ENCODE assay signal across 8 cellular contexts in genomic region chr11:65500262-65501004, GRCh38. TPM values are rescaled to one million over a fixed set of nuclear protein-coding genes. Genes with fewer than 3 reads are reported as not detected.
DNase-seq lines count a peak whose midpoint lies in the region; ATAC-seq and TF ChIP-seq lines count a peak whose summit lies in the region.

No MANE protein-coding gene starts in this region.

- ATAC-seq in DND-41 (ENCODE audit: insufficient read depth, low read depth): no peak
- no peak for ATAC-seq in activated CD4-positive, alpha-beta T cell treated with anti-CD3 and anti-CD28 coated beads for 36 hours
- ATAC-seq in HG02938 (IDR thresholded peaks at IDR 0.05; ENCODE audit: unreplicated experiment): no peak
- ATAC-seq in GM18517 (IDR thresholded peaks at IDR 0.05; ENCODE audit: unreplicated experiment): no peak
- no peak for ATAC-seq in HG03342 (IDR thresholded peaks at IDR 0.05; ENCODE audit: unreplicated experiment)

- H3K9me3 ChIP-seq in DND-41 (ENCODE audit: insufficient read depth, low read length, severe bottlenecking): peaks cover 2% of the 10 kb centered on the region
- H3K9me3 ChIP-seq in Karpas-422 (ENCODE audit: low read length): no peaks in the 10 kb centered on the region

- H3K36me3 ChIP-seq in DND-41 (ENCODE audit: insufficient read depth, low read length): peaks cover 59% of the 10 kb centered on the region
- peaks cover 64% of the 10 kb centered on the region for H3K36me3 ChIP-seq in Karpas-422 (ENCODE audit: insufficient read depth, low read length)

- H4K20me1 ChIP-seq in DND-41 (ENCODE audit: insufficient read depth, low read length) (peaks cover 61% of the 10 kb centered on the region), Karpas-422 (ENCODE audit: insufficient read depth, low read depth, low read length) (peaks cover 62% of the 10 kb centered on the region)

- no peak overlapping the region for H3K4me3 Mint-ChIP-seq in activated CD4-positive, alpha-beta T cell treated with anti-CD3 and anti-CD28 coated beads for 36 hours

- H3K4me3 ChIP-seq in DND-41 (ENCODE audit: low read depth in 1 of 2, low read length in 2 of 2): peak overlapping the region; percentile 89 to 98
- H3K4me3 ChIP-seq in Karpas-422 (ENCODE audit: low read length): peak overlapping the region; percentile 83
- H3K4me3 ChIP-seq in retinal pigment epithelial cell (ENCODE audit: low read length): peak overlapping the region; percentile 99

- H3K27ac ChIP-seq in DND-41 (ENCODE audit: low read length): peak overlapping the region; percentile 100
- peak overlapping the region; percentile 99 for H3K27ac ChIP-seq in Karpas-422 (ENCODE audit: low read length)

- intact Hi-C loops in activated CD4-positive, alpha-beta T cell treated with anti-CD3 and anti-CD28 coated beads for 36 hours (cut with DNase I, micrococcal nuclease): no loop called here

- H2AFZ ChIP-seq in DND-41 (ENCODE audit: low read depth, low read length) (no peak overlapping the region), Karpas-422 (ENCODE audit: low read length) (no peak overlapping the region)

- CTCF ChIA-PET in activated CD4-positive, alpha-beta T cell treated with anti-CD3 and anti-CD28 coated beads for 36 hours (lab: Charles Lee): interaction anchor here (1.0 to 6.0 kb wide), 10 partner anchors 13 to 238 kb away, joined by 3 to 90 read pairs (median 6); partner anchors contain the start of genes NEAT1 and POLA2

- H3K9me3 Mint-ChIP-seq in activated CD4-positive, alpha-beta T cell treated with anti-CD3 and anti-CD28 coated beads for 36 hours (ENCODE audit: low read depth): no peaks in the 10 kb centered on the region

- POLR2A ChIA-PET in activated CD4-positive, alpha-beta T cell treated with anti-CD3 and anti-CD28 coated beads for 36 hours (lab: Charles Lee): interaction anchor here (0.5 to 25.9 kb wide), 25 partner anchors 7 to 1788 kb away, joined by 3 to 1637 read pairs (median 6); partner anchors contain the start of genes EHBP1L1, FAM89B, FRMD8 and NEAT1

- no peaks in the 10 kb centered on the region for H3K27me3 ChIP-seq in DND-41 (ENCODE audit: insufficient read depth, low read length, poor library complexity)
- H3K27me3 ChIP-seq in Karpas-422 (ENCODE audit: low read length): no peaks in the 10 kb centered on the region

- H3K4me1 Mint-ChIP-seq in activated CD4-positive, alpha-beta T cell treated with anti-CD3 and anti-CD28 coated beads for 36 hours: peaks cover 35% of the 10 kb centered on the region

- H3K27ac Mint-ChIP-seq in activated CD4-positive, alpha-beta T cell treated with anti-CD3 and anti-CD28 coated beads for 36 hours: no peak overlapping the region

- H3K9ac ChIP-seq in DND-41 (ENCODE audit: low read depth, low read length) (peak overlapping the region; percentile 96), Karpas-422 (ENCODE audit: low read length) (peak overlapping the region; percentile 89)

- TF ChIP-seq CTCF in DND-41 (IDR thresholded peaks at IDR 0.05; ENCODE audit: borderline replicate concordance, extremely low read depth, low read length, poor library complexity, severe bottlenecking) (peak; percentile 15), retinal pigment epithelial cell (conservative IDR thresholded peaks at IDR 0.05; ENCODE audit: low read depth, low read length) (no peak)

- H3K4me2 ChIP-seq in DND-41 (ENCODE audit: insufficient read depth, low read length) (peak overlapping the region; percentile 84), Karpas-422 (ENCODE audit: low read depth, low read length, poor library complexity, severe bottlenecking) (peak overlapping the region; percentile 99)

- no peaks in the 10 kb centered on the region for H3K27me3 Mint-ChIP-seq in activated CD4-positive, alpha-beta T cell treated with anti-CD3 and anti-CD28 coated beads for 36 hours

- H3K79me2 ChIP-seq in DND-41 (ENCODE audit: insufficient read depth, low read length) (peaks cover 95% of the 10 kb centered on the region), Karpas-422 (ENCODE audit: low read length) (peaks cover 47% of the 10 kb centered on the region)

- no peaks in the 10 kb centered on the region for H3K36me3 Mint-ChIP-seq in activated CD4-positive, alpha-beta T cell treated with anti-CD3 and anti-CD28 coated beads for 36 hours (ENCODE audit: low read depth)

- H3K9me2 ChIP-seq in Karpas-422 (replicated peaks; ENCODE audit: insufficient read depth, low read length): no peaks in the 10 kb centered on the region

- DNase-seq in DND-41 (peak; percentile 59), Karpas-422 (peak; percentile 82), globus pallidus (ENCODE audit: low spot score) (peak; percentile 72), retinal pigment epithelial cell (ENCODE audit: low read depth) (no peak)
- DNase-seq in activated CD4-positive, alpha-beta T cell treated with anti-CD3 and anti-CD28 coated beads for 36 hours: peak; percentile 63

- peaks cover 45% of the 10 kb centered on the region for H3K4me1 ChIP-seq in DND-41 (ENCODE audit: insufficient read depth, low read length)
- peaks cover 73% of the 10 kb centered on the region for H3K4me1 ChIP-seq in Karpas-422 (ENCODE audit: low read length)

RNA-seq across cellular contexts. Expression of gene MALAT1, which starts 1.6 kb away (rescaled TPM):
- total RNA-seq in Karpas-422 (2014; rRNA removed; shearing (Covaris generic); ENCODE audit: low replicate concordance): 3,783 and 4,167 TPM in 2 replicates
- 1,000 to 10,000 TPM; 7,016 to 9,748 TPM for total RNA-seq in activated CD4-positive, alpha-beta T cell treated with anti-CD3 and anti-CD28 coated beads for 36 hours

RNA-seq across cellular contexts. Expression of gene SCYL1, which starts 24.4 kb away (rescaled TPM):
- 39.1 and 79.0 TPM in 2 replicates for total RNA-seq in Karpas-422 (2014; rRNA removed; shearing (Covaris generic); ENCODE audit: low replicate concordance)
- 10 to 100 TPM; 66.5 to 78.8 TPM for total RNA-seq in activated CD4-positive, alpha-beta T cell treated with anti-CD3 and anti-CD28 coated beads for 36 hours

RNA-seq across cellular contexts. Expression of gene LTBP3, which starts 57.7 kb away (rescaled TPM):
- total RNA-seq in Karpas-422 (2014; rRNA removed; shearing (Covaris generic); ENCODE audit: low replicate concordance): 1.3 and 6.8 TPM in 2 replicates
- total RNA-seq in activated CD4-positive, alpha-beta T cell treated with anti-CD3 and anti-CD28 coated beads for 36 hours: 10 to 100 TPM; 57.8 to 72.7 TPM
